ENCODE assay signal across 8 cellular contexts in the genomic region with DNA sequence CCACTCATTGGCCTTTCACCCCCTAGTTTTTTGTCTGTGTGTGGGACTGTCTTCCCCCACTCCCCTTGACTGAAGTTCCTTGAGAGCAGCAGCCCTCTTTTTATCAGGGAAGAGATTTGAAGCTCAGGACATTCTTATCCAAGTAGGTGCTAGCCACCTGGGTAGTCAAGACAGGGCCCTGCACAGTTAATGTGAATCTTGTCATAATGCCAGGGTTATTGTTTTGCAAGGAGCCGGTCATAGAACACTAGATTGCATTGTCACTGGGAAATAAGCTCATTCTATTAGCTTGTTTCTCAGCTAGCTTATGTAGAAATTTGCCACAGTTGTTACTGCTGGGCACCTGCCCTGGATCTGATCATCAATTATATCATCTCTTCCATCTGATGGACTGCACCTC. TPM values are rescaled to one million over a fixed set of nuclear protein-coding genes. Genes with fewer than 3 reads are reported as not detected.
DNase-seq lines count a peak whose midpoint lies in the region; ATAC-seq and TF ChIP-seq lines count a peak whose summit lies in the region.

No MANE protein-coding gene starts in this region.

- H3K9me2 ChIP-seq in GM23248 (ENCODE audit: insufficient read depth): no peaks in the 10 kb centered on the region

- H2AFZ ChIP-seq in GM23248: peak overlapping the region; percentile 100

- in situ Hi-C loops in GM23248 (cut with MboI): no loop called here

- no peaks in the 10 kb centered on the region for H4K20me1 ChIP-seq in GM23248 (ENCODE audit: insufficient read depth)

- H3K27ac ChIP-seq in GM23248: no peak overlapping the region
- no peak overlapping the region for H3K27ac ChIP-seq in SJCRH30

- TF ChIP-seq CTCF in glutamatergic neuron (IDR thresholded peaks at IDR 0.05; ENCODE audit: partially characterized antibody, unreplicated experiment): no peak

- ATAC-seq in GM19463 (IDR thresholded peaks at IDR 0.05; ENCODE audit: unreplicated experiment) (no peak), GM21515 (IDR thresholded peaks at IDR 0.05; ENCODE audit: unreplicated experiment) (no peak)

- H3K4me2 ChIP-seq in GM23248 (ENCODE audit: unreplicated experiment): peak overlapping the region; percentile 100

- H3K9ac ChIP-seq in GM23248: no peak overlapping the region

- H3K27ac Mint-ChIP-seq in glutamatergic neuron (ENCODE audit: unreplicated experiment): peak overlapping the region; percentile 68

- peak overlapping the region; percentile 97 for H3K4me3 Mint-ChIP-seq in glutamatergic neuron (ENCODE audit: unreplicated experiment)

- H3K27me3 ChIP-seq in GM23248 (replicated peaks; ENCODE audit: insufficient read depth): no peaks in the 10 kb centered on the region
- no peaks in the 10 kb centered on the region for H3K27me3 ChIP-seq in SJCRH30

- no peaks in the 10 kb centered on the region for H3K27me3 Mint-ChIP-seq in glutamatergic neuron (ENCODE audit: unreplicated experiment)

- H3K36me3 ChIP-seq in GM23248 (ENCODE audit: low read depth) (no peaks in the 10 kb centered on the region), SJCRH30 (no peaks in the 10 kb centered on the region)

- H3K9me3 ChIP-seq in GM23248 (ENCODE audit: low read depth): no peaks in the 10 kb centered on the region
- no peaks in the 10 kb centered on the region for H3K9me3 ChIP-seq in SJCRH30 (replicated peaks)

- no peaks in the 10 kb centered on the region for H3K79me2 ChIP-seq in GM23248 (ENCODE audit: insufficient read depth)

- DNase-seq in GM23248: peak; percentile 27
- DNase-seq in SJCRH30: no peak
- DNase-seq in glutamatergic neuron: no peak
- no peak for DNase-seq in skeletal muscle cell (ENCODE audit: low read depth)
- DNase-seq in NOMO-1 (lab: John Stamatoyannopoulos, UW; ENCODE audit: unreplicated experiment in 2 of 2): no peak
- DNase-seq in NCI-H446 treated with DMSO at 0.1 percent for 48 hours (lab: John Stamatoyannopoulos, UW): no peak

- WGBS in GM23248 (ENCODE audit: low coverage in 1 of 2, low lambda C conversion rate in 2 of 2, missing lambda C conversion rate in 2 of 2), 2 experiments: 93 to 96% methylated on average over 1 of the region's 1 CpG

- no peaks in the 10 kb centered on the region for H3K36me3 Mint-ChIP-seq in glutamatergic neuron (ENCODE audit: unreplicated experiment)

- no peaks in the 10 kb centered on the region for H3F3A ChIP-seq in GM23248 (ENCODE audit: insufficient read depth)

- H3K9me3 Mint-ChIP-seq in glutamatergic neuron (ENCODE audit: unreplicated experiment): peaks cover 5% of the 10 kb centered on the region

- H3K4me1 ChIP-seq in GM23248 (ENCODE audit: insufficient read depth): 0 out of 2 replicates have a peak, but pooled peaks cover 3% of the 10 kb centered on the region
- peaks cover 3% of the 10 kb centered on the region; the same call in 1 of the 2 replicates for H3K4me1 ChIP-seq in SJCRH30

- peaks cover 9% of the 10 kb centered on the region for H3K4me1 Mint-ChIP-seq in glutamatergic neuron (ENCODE audit: low read depth, unreplicated experiment)

- peak overlapping the region; percentile 89 for H3K4me3 ChIP-seq in GM23248
- peak overlapping the region; percentile 79 for H3K4me3 ChIP-seq in SJCRH30
- peak overlapping the region; percentile 55 for H3K4me3 ChIP-seq in skeletal muscle cell (ENCODE audit: low read depth, low read length)

RNA-seq across cellular contexts. Expression of gene KANK1, which starts 33.7 kb away (rescaled TPM):
- total RNA-seq in GM23248 (2014; rRNA removed; shearing (Covaris generic)): 14.6 and 18.0 TPM in 2 replicates
- polyA plus RNA-seq in GM23248 (2016; fragmentation: Nextera tagmentation; extraction: Ambion mirVana): 10.4 and 11.0 TPM in 2 replicates
- total RNA-seq in SJCRH30 (2014; rRNA removed; shearing (Covaris generic)): 12.0 and 13.1 TPM in 2 replicates
- 14.8 TPM for total RNA-seq in glutamatergic neuron (ENCODE audit: unreplicated experiment)
